1 cellular context compared by ENCODE assay signal in the genomic region with DNA sequence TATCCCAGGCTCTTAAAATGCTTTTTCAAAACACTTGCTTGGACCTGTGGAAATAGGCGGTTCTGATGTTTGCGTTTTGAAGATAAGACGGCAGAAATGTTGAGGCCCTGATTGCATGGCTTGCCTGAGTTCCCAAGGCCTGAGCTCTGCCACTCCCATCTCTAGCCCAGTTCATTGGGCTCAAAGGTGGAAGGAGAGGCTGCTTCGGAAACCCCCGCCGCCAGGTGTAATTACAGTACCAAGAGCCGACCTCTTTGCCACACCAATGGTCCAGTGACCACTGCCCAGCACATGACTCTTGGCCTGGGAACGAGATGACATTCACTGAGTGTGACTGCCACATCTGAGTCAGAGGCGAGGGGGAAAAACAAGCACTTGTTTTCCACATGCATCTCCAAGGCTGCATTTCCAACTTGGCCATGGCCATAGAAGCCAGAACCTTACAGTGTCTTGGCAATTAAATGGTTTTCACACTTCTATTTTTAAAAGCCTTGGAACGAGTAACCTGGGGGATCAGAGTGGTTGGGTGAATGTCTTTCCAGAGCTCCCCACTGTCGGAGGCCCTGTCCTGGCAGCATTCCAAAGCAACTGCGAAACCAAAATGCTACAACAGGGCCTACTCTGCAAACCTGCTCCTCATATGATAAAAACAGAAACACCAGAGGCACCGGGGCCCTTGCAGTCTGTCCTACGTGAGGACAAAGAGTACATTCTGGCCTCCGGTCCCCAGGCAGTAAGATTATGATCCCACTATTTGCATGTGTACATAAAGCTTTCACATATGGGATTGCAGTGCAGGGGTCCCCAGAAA.
TF ChIP-seq lines count a peak whose summit lies in the region.

No MANE protein-coding gene starts in this region.

TF ChIP-seq in HepG2, 621 proteins besides CTCF, POLR2A, EP300 and RAD21 (continued from another document and continues in another):
- TF ChIP-seq ZBTB7B (CRISPR knock-in tag; IDR thresholded peaks at IDR 0.05), result no peak; the same call in 1 of the 2 replicates
- no peak for TF ChIP-seq ZNF83 (CRISPR knock-in tag; IDR thresholded peaks at IDR 0.05; ENCODE audit: borderline replicate concordance)
- no peak for TF ChIP-seq LCORL (IDR thresholded peaks at IDR 0.05)
- no peak for TF ChIP-seq LCORL (CRISPR knock-in tag; IDR thresholded peaks at IDR 0.05)
- TF ChIP-seq, protein P1, sequence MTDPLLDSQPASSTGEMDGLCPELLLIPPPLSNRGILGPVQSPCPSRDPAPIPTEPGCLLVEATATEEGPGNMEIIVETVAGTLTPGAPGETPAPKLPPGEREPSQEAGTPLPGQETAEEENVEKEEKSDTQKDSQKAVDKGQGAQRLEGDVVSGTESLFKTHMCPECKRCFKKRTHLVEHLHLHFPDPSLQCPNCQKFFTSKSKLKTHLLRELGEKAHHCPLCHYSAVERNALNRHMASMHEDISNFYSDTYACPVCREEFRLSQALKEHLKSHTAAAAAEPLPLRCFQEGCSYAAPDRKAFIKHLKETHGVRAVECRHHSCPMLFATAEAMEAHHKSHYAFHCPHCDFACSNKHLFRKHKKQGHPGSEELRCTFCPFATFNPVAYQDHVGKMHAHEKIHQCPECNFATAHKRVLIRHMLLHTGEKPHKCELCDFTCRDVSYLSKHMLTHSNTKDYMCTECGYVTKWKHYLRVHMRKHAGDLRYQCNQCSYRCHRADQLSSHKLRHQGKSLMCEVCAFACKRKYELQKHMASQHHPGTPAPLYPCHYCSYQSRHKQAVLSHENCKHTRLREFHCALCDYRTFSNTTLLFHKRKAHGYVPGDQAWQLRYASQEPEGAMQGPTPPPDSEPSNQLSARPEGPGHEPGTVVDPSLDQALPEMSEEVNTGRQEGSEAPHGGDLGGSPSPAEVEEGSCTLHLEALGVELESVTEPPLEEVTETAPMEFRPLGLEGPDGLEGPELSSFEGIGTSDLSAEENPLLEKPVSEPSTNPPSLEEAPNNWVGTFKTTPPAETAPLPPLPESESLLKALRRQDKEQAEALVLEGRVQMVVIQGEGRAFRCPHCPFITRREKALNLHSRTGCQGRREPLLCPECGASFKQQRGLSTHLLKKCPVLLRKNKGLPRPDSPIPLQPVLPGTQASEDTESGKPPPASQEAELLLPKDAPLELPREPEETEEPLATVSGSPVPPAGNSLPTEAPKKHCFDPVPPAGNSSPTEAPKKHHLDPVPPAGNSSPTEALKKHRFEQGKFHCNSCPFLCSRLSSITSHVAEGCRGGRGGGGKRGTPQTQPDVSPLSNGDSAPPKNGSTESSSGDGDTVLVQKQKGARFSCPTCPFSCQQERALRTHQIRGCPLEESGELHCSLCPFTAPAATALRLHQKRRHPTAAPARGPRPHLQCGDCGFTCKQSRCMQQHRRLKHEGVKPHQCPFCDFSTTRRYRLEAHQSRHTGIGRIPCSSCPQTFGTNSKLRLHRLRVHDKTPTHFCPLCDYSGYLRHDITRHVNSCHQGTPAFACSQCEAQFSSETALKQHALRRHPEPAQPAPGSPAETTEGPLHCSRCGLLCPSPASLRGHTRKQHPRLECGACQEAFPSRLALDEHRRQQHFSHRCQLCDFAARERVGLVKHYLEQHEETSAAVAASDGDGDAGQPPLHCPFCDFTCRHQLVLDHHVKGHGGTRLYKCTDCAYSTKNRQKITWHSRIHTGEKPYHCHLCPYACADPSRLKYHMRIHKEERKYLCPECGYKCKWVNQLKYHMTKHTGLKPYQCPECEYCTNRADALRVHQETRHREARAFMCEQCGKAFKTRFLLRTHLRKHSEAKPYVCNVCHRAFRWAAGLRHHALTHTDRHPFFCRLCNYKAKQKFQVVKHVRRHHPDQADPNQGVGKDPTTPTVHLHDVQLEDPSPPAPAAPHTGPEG (CRISPR knock-in tag; IDR thresholded peaks at IDR 0.05), result no peak
- TF ChIP-seq ZNF430 (CRISPR knock-in tag; IDR thresholded peaks at IDR 0.05), result peak; percentile 61; the same call in 1 of the 2 replicates
- 0 out of 2 replicates have a peak, but pooled peaks have one; percentile 30 for TF ChIP-seq RNF2 (conservative IDR thresholded peaks at IDR 0.05; ENCODE audit: low read depth)
- TF ChIP-seq DMAP1 (CRISPR knock-in tag; IDR thresholded peaks at IDR 0.05), result no peak
- TF ChIP-seq, protein P2, sequence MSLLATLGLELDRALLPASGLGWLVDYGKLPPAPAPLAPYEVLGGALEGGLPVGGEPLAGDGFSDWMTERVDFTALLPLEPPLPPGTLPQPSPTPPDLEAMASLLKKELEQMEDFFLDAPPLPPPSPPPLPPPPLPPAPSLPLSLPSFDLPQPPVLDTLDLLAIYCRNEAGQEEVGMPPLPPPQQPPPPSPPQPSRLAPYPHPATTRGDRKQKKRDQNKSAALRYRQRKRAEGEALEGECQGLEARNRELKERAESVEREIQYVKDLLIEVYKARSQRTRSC (CRISPR knock-in tag; IDR thresholded peaks at IDR 0.05; ENCODE audit: low read depth), result no peak
- TF ChIP-seq PHF5A (CRISPR knock-in tag; IDR thresholded peaks at IDR 0.05; ENCODE audit: low read depth, unreplicated experiment), result no peak
- no peak for TF ChIP-seq KDM5B (CRISPR knock-in tag; IDR thresholded peaks at IDR 0.05; ENCODE audit: borderline replicate concordance)
- TF ChIP-seq ZNF205 (CRISPR knock-in tag; IDR thresholded peaks at IDR 0.05), result 0 out of 2 replicates have a peak, but pooled peaks have one; percentile 41
- TF ChIP-seq ZC3H4 (CRISPR knock-in tag; IDR thresholded peaks at IDR 0.05; ENCODE audit: borderline replicate concordance), result no peak
- TF ChIP-seq STAT5B (CRISPR knock-in tag; IDR thresholded peaks at IDR 0.05), result no peak
- no peak for TF ChIP-seq ZNF567 (CRISPR knock-in tag; IDR thresholded peaks at IDR 0.05; ENCODE audit: borderline replicate concordance)
- no peak for TF ChIP-seq RCOR2 (CRISPR knock-in tag; IDR thresholded peaks at IDR 0.05)
- no peak for TF ChIP-seq ZNF790 (CRISPR knock-in tag; IDR thresholded peaks at IDR 0.05; ENCODE audit: borderline replicate concordance)
- TF ChIP-seq XRCC5 (optimal IDR thresholded peaks at IDR 0.05; ENCODE audit: low read length), result peak; percentile 60
- TF ChIP-seq, protein P3, sequence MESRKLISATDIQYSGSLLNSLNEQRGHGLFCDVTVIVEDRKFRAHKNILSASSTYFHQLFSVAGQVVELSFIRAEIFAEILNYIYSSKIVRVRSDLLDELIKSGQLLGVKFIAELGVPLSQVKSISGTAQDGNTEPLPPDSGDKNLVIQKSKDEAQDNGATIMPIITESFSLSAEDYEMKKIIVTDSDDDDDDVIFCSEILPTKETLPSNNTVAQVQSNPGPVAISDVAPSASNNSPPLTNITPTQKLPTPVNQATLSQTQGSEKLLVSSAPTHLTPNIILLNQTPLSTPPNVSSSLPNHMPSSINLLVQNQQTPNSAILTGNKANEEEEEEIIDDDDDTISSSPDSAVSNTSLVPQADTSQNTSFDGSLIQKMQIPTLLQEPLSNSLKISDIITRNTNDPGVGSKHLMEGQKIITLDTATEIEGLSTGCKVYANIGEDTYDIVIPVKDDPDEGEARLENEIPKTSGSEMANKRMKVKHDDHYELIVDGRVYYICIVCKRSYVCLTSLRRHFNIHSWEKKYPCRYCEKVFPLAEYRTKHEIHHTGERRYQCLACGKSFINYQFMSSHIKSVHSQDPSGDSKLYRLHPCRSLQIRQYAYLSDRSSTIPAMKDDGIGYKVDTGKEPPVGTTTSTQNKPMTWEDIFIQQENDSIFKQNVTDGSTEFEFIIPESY (CRISPR knock-in tag; IDR thresholded peaks at IDR 0.05), result no peak
- no peak for TF ChIP-seq ZNF746 (CRISPR knock-in tag; IDR thresholded peaks at IDR 0.05)
- TF ChIP-seq TBP (CRISPR knock-in tag; IDR thresholded peaks at IDR 0.05), result no peak
- TF ChIP-seq CENPT (CRISPR knock-in tag; IDR thresholded peaks at IDR 0.05; ENCODE audit: low read depth), result no peak
- TF ChIP-seq ZSCAN31 (CRISPR knock-in tag; IDR thresholded peaks at IDR 0.05; ENCODE audit: low read depth), result no peak
- no peak for TF ChIP-seq DNMT1 (CRISPR knock-in tag; IDR thresholded peaks at IDR 0.05)
- peak; percentile 75 for TF ChIP-seq FOXA3 (CRISPR knock-in tag; IDR thresholded peaks at IDR 0.05)
- TF ChIP-seq ZSCAN30 (CRISPR knock-in tag; IDR thresholded peaks at IDR 0.05), result no peak
- no peak for TF ChIP-seq ZNF678 (CRISPR knock-in tag; IDR thresholded peaks at IDR 0.05)
- TF ChIP-seq ZMYM4 (CRISPR knock-in tag; IDR thresholded peaks at IDR 0.05), result no peak
- no peak for TF ChIP-seq ZSCAN22 (CRISPR knock-in tag; IDR thresholded peaks at IDR 0.05)
- TF ChIP-seq ZNF496 (CRISPR knock-in tag; IDR thresholded peaks at IDR 0.05; ENCODE audit: insufficient replicate concordance), result no peak
- TF ChIP-seq, protein P4, sequence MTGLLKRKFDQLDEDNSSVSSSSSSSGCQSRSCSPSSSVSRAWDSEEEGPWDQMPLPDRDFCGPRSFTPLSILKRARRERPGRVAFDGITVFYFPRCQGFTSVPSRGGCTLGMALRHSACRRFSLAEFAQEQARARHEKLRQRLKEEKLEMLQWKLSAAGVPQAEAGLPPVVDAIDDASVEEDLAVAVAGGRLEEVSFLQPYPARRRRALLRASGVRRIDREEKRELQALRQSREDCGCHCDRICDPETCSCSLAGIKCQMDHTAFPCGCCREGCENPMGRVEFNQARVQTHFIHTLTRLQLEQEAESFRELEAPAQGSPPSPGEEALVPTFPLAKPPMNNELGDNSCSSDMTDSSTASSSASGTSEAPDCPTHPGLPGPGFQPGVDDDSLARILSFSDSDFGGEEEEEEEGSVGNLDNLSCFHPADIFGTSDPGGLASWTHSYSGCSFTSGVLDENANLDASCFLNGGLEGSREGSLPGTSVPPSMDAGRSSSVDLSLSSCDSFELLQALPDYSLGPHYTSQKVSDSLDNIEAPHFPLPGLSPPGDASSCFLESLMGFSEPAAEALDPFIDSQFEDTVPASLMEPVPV (CRISPR knock-in tag; IDR thresholded peaks at IDR 0.05), result no peak
- no peak for TF ChIP-seq U2AF1 (optimal IDR thresholded peaks at IDR 0.05; ENCODE audit: low read depth, low read length)
- TF ChIP-seq, protein P5, sequence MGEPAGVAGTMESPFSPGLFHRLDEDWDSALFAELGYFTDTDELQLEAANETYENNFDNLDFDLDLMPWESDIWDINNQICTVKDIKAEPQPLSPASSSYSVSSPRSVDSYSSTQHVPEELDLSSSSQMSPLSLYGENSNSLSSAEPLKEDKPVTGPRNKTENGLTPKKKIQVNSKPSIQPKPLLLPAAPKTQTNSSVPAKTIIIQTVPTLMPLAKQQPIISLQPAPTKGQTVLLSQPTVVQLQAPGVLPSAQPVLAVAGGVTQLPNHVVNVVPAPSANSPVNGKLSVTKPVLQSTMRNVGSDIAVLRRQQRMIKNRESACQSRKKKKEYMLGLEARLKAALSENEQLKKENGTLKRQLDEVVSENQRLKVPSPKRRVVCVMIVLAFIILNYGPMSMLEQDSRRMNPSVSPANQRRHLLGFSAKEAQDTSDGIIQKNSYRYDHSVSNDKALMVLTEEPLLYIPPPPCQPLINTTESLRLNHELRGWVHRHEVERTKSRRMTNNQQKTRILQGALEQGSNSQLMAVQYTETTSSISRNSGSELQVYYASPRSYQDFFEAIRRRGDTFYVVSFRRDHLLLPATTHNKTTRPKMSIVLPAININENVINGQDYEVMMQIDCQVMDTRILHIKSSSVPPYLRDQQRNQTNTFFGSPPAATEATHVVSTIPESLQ (CRISPR knock-in tag; conservative IDR thresholded peaks at IDR 0.05), result no peak
- TF ChIP-seq ZNF260 (CRISPR knock-in tag; IDR thresholded peaks at IDR 0.05; ENCODE audit: borderline replicate concordance, low read depth), result no peak
- TF ChIP-seq ZNF546 (CRISPR knock-in tag; conservative IDR thresholded peaks at IDR 0.05), result no peak
- TF ChIP-seq, protein P6, sequence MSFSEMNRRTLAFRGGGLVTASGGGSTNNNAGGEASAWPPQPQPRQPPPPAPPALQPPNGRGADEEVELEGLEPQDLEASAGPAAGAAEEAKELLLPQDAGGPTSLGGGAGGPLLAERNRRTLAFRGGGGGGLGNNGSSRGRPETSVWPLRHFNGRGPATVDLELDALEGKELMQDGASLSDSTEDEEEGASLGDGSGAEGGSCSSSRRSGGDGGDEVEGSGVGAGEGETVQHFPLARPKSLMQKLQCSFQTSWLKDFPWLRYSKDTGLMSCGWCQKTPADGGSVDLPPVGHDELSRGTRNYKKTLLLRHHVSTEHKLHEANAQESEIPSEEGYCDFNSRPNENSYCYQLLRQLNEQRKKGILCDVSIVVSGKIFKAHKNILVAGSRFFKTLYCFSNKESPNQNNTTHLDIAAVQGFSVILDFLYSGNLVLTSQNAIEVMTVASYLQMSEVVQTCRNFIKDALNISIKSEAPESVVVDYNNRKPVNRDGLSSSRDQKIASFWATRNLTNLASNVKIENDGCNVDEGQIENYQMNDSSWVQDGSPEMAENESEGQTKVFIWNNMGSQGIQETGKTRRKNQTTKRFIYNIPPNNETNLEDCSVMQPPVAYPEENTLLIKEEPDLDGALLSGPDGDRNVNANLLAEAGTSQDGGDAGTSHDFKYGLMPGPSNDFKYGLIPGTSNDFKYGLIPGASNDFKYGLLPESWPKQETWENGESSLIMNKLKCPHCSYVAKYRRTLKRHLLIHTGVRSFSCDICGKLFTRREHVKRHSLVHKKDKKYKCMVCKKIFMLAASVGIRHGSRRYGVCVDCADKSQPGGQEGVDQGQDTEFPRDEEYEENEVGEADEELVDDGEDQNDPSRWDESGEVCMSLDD (CRISPR knock-in tag; IDR thresholded peaks at IDR 0.05; ENCODE audit: borderline replicate concordance), result no peak
- TF ChIP-seq ZNF383 (CRISPR knock-in tag; IDR thresholded peaks at IDR 0.05; ENCODE audit: borderline replicate concordance), result no peak; the same call in 1 of the 2 replicates
- TF ChIP-seq GTF3A (CRISPR knock-in tag; conservative IDR thresholded peaks at IDR 0.05), result no peak
- TF ChIP-seq, protein P7, sequence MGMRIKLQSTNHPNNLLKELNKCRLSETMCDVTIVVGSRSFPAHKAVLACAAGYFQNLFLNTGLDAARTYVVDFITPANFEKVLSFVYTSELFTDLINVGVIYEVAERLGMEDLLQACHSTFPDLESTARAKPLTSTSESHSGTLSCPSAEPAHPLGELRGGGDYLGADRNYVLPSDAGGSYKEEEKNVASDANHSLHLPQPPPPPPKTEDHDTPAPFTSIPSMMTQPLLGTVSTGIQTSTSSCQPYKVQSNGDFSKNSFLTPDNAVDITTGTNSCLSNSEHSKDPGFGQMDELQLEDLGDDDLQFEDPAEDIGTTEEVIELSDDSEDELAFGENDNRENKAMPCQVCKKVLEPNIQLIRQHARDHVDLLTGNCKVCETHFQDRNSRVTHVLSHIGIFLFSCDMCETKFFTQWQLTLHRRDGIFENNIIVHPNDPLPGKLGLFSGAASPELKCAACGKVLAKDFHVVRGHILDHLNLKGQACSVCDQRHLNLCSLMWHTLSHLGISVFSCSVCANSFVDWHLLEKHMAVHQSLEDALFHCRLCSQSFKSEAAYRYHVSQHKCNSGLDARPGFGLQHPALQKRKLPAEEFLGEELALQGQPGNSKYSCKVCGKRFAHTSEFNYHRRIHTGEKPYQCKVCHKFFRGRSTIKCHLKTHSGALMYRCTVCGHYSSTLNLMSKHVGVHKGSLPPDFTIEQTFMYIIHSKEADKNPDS (CRISPR knock-in tag; IDR thresholded peaks at IDR 0.05), result no peak
- TF ChIP-seq, protein P8, sequence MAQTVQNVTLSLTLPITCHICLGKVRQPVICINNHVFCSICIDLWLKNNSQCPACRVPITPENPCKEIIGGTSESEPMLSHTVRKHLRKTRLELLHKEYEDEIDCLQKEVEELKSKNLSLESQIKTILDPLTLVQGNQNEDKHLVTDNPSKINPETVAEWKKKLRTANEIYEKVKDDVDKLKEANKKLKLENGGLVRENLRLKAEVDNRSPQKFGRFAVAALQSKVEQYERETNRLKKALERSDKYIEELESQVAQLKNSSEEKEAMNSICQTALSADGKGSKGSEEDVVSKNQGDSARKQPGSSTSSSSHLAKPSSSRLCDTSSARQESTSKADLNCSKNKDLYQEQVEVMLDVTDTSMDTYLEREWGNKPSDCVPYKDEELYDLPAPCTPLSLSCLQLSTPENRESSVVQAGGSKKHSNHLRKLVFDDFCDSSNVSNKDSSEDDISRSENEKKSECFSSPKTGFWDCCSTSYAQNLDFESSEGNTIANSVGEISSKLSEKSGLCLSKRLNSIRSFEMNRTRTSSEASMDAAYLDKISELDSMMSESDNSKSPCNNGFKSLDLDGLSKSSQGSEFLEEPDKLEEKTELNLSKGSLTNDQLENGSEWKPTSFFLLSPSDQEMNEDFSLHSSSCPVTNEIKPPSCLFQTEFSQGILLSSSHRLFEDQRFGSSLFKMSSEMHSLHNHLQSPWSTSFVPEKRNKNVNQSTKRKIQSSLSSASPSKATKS (CRISPR knock-in tag; IDR thresholded peaks at IDR 0.05), result no peak
